In the genomic region with DNA sequence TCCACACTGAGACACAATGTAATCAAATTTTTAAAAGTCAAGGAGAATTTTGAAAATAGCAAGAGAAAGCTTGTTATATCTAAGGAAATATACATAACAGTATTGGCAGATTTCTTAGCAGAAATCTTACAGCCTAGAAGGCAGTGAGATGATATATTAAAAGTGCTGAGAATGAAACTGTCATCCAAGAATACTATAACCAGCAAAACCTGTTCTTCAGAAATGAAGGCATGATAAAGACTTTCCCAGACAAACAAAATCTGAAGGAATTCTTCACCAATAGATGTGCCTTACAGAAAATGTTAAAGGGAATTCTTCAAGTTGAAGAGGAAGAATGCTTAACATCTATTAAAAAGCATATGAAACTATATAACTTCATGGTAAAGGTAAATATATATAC, we compare ENCODE assay signal across 22 cellular contexts.
"Had no signal": no experiment of that assay in that cellular context is flagged by ENCODE, and none has a peak within 500 bp of the region (broad histone marks: within the 10 kb centered on the region; RNA-seq: fewer than 3 reads in every experiment).

No MANE protein-coding gene starts in this region.

- ATAC-seq: natural killer cell; psoas muscle; right cardiac atrium; right lobe of liver; stimulated activated effector memory CD8-positive, alpha-beta T cell treated with anti-CD3 and anti-CD28 coated beads, Interleukin-12 subunit alpha, Interleukin-12 subunit beta, amount 100 ng/mL, for 72 hours; stimulated activated naive B cell treated with anti-CD40 and anti-IgM and Interleukin-4, amounts not matched to agents 10 μg/mL and 1 μg/mL and 100 μg/mL, for 72 hours had no signal

- DNase-seq: natural killer cell; posterior cingulate gyrus; psoas muscle; right cardiac atrium; right lobe of liver; sigmoid colon; small intestine; stimulated activated CD4-positive, alpha-beta T cell treated with anti-CD3 and anti-CD28 coated beads, Interleukin-15, amount 100 ng/mL, for 24 hours; stimulated activated CD4-positive, alpha-beta T cell treated with anti-CD3 and anti-CD28 coated beads, Interleukin-2, amount 100 ng/mL, for 24 hours; stimulated activated CD4-positive, alpha-beta T cell treated with anti-CD3 and anti-CD28 coated beads, Interleukin-2, amount 100 ng/mL, for 48 hours; stimulated activated CD4-positive, alpha-beta T cell treated with anti-CD3 and anti-CD28 coated beads, Interleukin-4, amount 100 ng/mL, for 24 hours; stimulated activated naive B cell treated with anti-CD40 and anti-IgM and Interleukin-4, amounts not matched to agents 10 μg/mL and 1 μg/mL and 100 μg/mL, for 72 hours; stimulated activated naive CD4-positive, alpha-beta T cell treated with Interleukin-2 at 50 U/mL for 16 hours; stomach; thyroid gland; upper lobe of left lung had no signal

- H3K36me3 ChIP-seq: right lobe of liver, thoracic aorta, thyroid gland, upper lobe of left lung, vagina had no signal

- H3K27me3 ChIP-seq: neural progenitor cell, right lobe of liver, sigmoid colon, stomach, thyroid gland, tibial nerve, upper lobe of left lung, vagina had no signal

- H3K4me3 ChIP-seq: neural progenitor cell, psoas muscle, sigmoid colon, stomach, thoracic aorta, thyroid gland, tibial nerve, upper lobe of left lung, vagina had no signal

- FAIRE-seq: urothelium cell line had no signal
